In genomic region chr1:180271640-180272255, GRCh38 we compare ENCODE assay signal across 27 cellular contexts. TPM values are rescaled to one million over a fixed set of nuclear protein-coding genes. Genes with fewer than 3 reads are reported as not detected.
DNase-seq lines count a peak whose midpoint lies in the region; ATAC-seq and TF ChIP-seq lines count a peak whose summit lies in the region.
"Had no signal": no experiment of that assay in that cellular context is flagged by ENCODE, and none has a peak within 500 bp of the region (broad histone marks: within the 10 kb centered on the region; RNA-seq: fewer than 3 reads in every experiment).

No MANE protein-coding gene starts in this region.

- DNase-seq in right atrium auricular region (ENCODE audit: low spot score) (peak; percentile 28), heart right ventricle (no peak), SJSA1 (ENCODE audit: low read depth in 1 of 2, low spot score in 2 of 2) (peak in 1 of 2 experiments; percentile 48), fibroblast of lung (ENCODE audit: low read depth in 2 of 2) (no peak), T-cell (no peak)
- DNase-seq: activated B cell treated with CpG ODN at 0.5 μM for 24 hours; activated CD4-positive, alpha-beta T cell treated with anti-CD3 and anti-CD28 coated beads, Interleukin-2, amount 50 U/mL, for 1 hour; activated naive CD4-positive, alpha-beta T cell treated with anti-CD3 and anti-CD28 coated beads, Interleukin-2, amount 10 ng/mL, durations not matched to agents 7 days and 5 days; amniotic stem cell; CD4-positive, CD25-positive, alpha-beta regulatory T cell; DMS 273 treated with DMSO at 0.1 percent for 48 hours; effector memory CD4-positive, alpha-beta T cell; erythroblast; Karpas-422; NCI-H1694; SIG-M5; stimulated activated CD4-positive, alpha-beta T cell treated with anti-CD3 and anti-CD28 coated beads, Interleukin-1b, Interleukin-23, amount 100 ng/mL, for 48 hours; substantia nigra had no signal

- H3K27me3 Mint-ChIP-seq in T-cell, result no peaks in the 10 kb centered on the region
- H3K27me3 Mint-ChIP-seq: activated B cell treated with CpG ODN at 0.5 μM for 24 hours; activated naive CD4-positive, alpha-beta T cell treated with anti-CD3 and anti-CD28 coated beads, Interleukin-2, amount 10 ng/mL, durations not matched to agents 7 days and 5 days; CD4-positive, CD25-positive, alpha-beta regulatory T cell; natural killer cell treated with Interleukin-12 subunit alpha and Interleukin-12 subunit beta and Interleukin-15 and Interleukin-18, amount 100 ng/mL, for 72 hours had no signal

- CTCF ChIA-PET in T-cell (lab: Charles Lee), result no interaction called here

- 85 to 90% methylated on average over 13 of the region's 13 CpGs for WGBS in heart right ventricle, 2 donors

- no peak overlapping the region for H3K4me3 Mint-ChIP-seq in T-cell
- H3K4me3 Mint-ChIP-seq: activated B cell treated with CpG ODN at 0.5 μM for 24 hours; activated naive CD4-positive, alpha-beta T cell treated with anti-CD3 and anti-CD28 coated beads, Interleukin-2, amount 10 ng/mL, durations not matched to agents 7 days and 5 days; CD4-positive, CD25-positive, alpha-beta regulatory T cell; mesothelial cell of epicardium; natural killer cell treated with Interleukin-12 subunit alpha and Interleukin-12 subunit beta and Interleukin-15 and Interleukin-18, amount 100 ng/mL, for 72 hours had no signal

- no peaks in the 10 kb centered on the region for H3K9me3 ChIP-seq in right atrium auricular region
- H3K9me3 ChIP-seq in heart right ventricle, result no peaks in the 10 kb centered on the region
- no peaks in the 10 kb centered on the region for H3K9me3 ChIP-seq in SJSA1 (replicated peaks)
- H3K9me3 ChIP-seq in fibroblast of lung (ENCODE audit: control insufficient read depth, insufficient read depth, low read depth, low read length), result no peaks in the 10 kb centered on the region

- H3K79me2 ChIP-seq in fibroblast of lung (ENCODE audit: control insufficient read depth, insufficient read depth, low read length), result no peaks in the 10 kb centered on the region

- H3K4me3 ChIP-seq in right atrium auricular region (no peak overlapping the region), heart right ventricle (no peak overlapping the region), SJSA1 (peak overlapping the region; percentile 2; the same call in 1 of the 2 replicates), fibroblast of lung (replicated peaks in 1 of 4; ENCODE audit: control extremely low read depth in 1 of 4, insufficient read depth in 1 of 4, low read depth in 3 of 4, low read length in 4 of 4) (no peak overlapping the region)

- POLR2A ChIA-PET in T-cell (lab: Charles Lee), result interaction anchor here in 1 of 2 donors (0.6 kb wide), 1 partner anchor 41 kb away, joined by 4 read pairs; no protein-coding TSS in a partner anchor

- H3K36me3 ChIP-seq in right atrium auricular region (no peaks in the 10 kb centered on the region), heart right ventricle (peaks cover 0 to 18% (median 7%) of the 10 kb centered on the region in 9 donors), SJSA1 (peaks cover 48% of the 10 kb centered on the region), fibroblast of lung (ENCODE audit: control insufficient read depth, insufficient read depth, low read length) (no peaks in the 10 kb centered on the region)

- H3K9me3 Mint-ChIP-seq in T-cell, result no peaks in the 10 kb centered on the region
- H3K9me3 Mint-ChIP-seq: activated B cell treated with CpG ODN at 0.5 μM for 24 hours; activated naive CD4-positive, alpha-beta T cell treated with anti-CD3 and anti-CD28 coated beads, Interleukin-2, amount 10 ng/mL, durations not matched to agents 7 days and 5 days; CD4-positive, CD25-positive, alpha-beta regulatory T cell; mesothelial cell of epicardium; natural killer cell treated with Interleukin-12 subunit alpha and Interleukin-12 subunit beta and Interleukin-15 and Interleukin-18, amount 100 ng/mL, for 72 hours had no signal

- no peak overlapping the region for H3K4me2 ChIP-seq in fibroblast of lung (ENCODE audit: extremely low read depth, insufficient read depth, low read length)

- H3K4me1 Mint-ChIP-seq in T-cell, result no peaks in the 10 kb centered on the region
- H3K4me1 Mint-ChIP-seq: activated B cell treated with CpG ODN at 0.5 μM for 24 hours; activated naive CD4-positive, alpha-beta T cell treated with anti-CD3 and anti-CD28 coated beads, Interleukin-2, amount 10 ng/mL, durations not matched to agents 7 days and 5 days; CD4-positive, CD25-positive, alpha-beta regulatory T cell had no signal

- ATAC-seq in heart right ventricle (no peak), HG02588 (IDR thresholded peaks at IDR 0.05; ENCODE audit: unreplicated experiment) (no peak), GM18873 (IDR thresholded peaks at IDR 0.05; ENCODE audit: low FRiP score, unreplicated experiment) (no peak), GM21723 (IDR thresholded peaks at IDR 0.05; ENCODE audit: unreplicated experiment) (no peak), T-cell (replicated peaks in 1 of 4) (no peak)
- ATAC-seq: natural killer cell treated with Interleukin-12 subunit alpha and Interleukin-12 subunit beta and Interleukin-15 and Interleukin-18, amount 100 ng/mL, for 72 hours; Panc1 had no signal

- intact Hi-C loops in heart right ventricle (cut with DNase I), result no loop called here

- peaks cover 31% of the 10 kb centered on the region for H3K36me3 Mint-ChIP-seq in T-cell
- H3K36me3 Mint-ChIP-seq: natural killer cell treated with Interleukin-12 subunit alpha and Interleukin-12 subunit beta and Interleukin-15 and Interleukin-18, amount 100 ng/mL, for 72 hours had no signal

- TF ChIP-seq CTCF in right atrium auricular region (IDR thresholded peaks at IDR 0.05) (no peak), heart right ventricle (IDR thresholded peaks at IDR 0.05) (no peak), fibroblast of lung (conservative IDR thresholded peaks at IDR 0.05 in 1 of 2, IDR thresholded peaks at IDR 0.05 in 1 of 2; ENCODE audit: low read depth in 1 of 2, low read length in 2 of 2) (no peak)

- no peak overlapping the region for H3K27ac ChIP-seq in right atrium auricular region
- no peak overlapping the region for H3K27ac ChIP-seq in heart right ventricle
- H3K27ac ChIP-seq in SJSA1, result peak overlapping the region; percentile 59
- peak overlapping the region; percentile 12 for H3K27ac ChIP-seq in fibroblast of lung (ENCODE audit: insufficient read depth, low read length)

- no peak overlapping the region for H2AFZ ChIP-seq in fibroblast of lung (ENCODE audit: low read length)

- H4K20me1 ChIP-seq in fibroblast of lung (ENCODE audit: control insufficient read depth, extremely low read depth, insufficient read depth, low read length), result no peaks in the 10 kb centered on the region

- H3K4me1 ChIP-seq in right atrium auricular region, result peaks cover 0 to 11% of the 10 kb centered on the region in 2 donors
- H3K4me1 ChIP-seq in heart right ventricle, result peaks cover 0 to 22% (median 0%) of the 10 kb centered on the region in 9 donors
- peaks cover 47% of the 10 kb centered on the region for H3K4me1 ChIP-seq in SJSA1 (replicated peaks)
- H3K4me1 ChIP-seq in fibroblast of lung (ENCODE audit: control insufficient read depth, extremely low read depth, insufficient read depth, low read length), result peaks cover 6% of the 10 kb centered on the region

- H3K27ac Mint-ChIP-seq in T-cell, result no peak overlapping the region
- H3K27ac Mint-ChIP-seq: activated B cell treated with CpG ODN at 0.5 μM for 24 hours; activated naive CD4-positive, alpha-beta T cell treated with anti-CD3 and anti-CD28 coated beads, Interleukin-2, amount 10 ng/mL, durations not matched to agents 7 days and 5 days; mesothelial cell of epicardium; natural killer cell treated with Interleukin-12 subunit alpha and Interleukin-12 subunit beta and Interleukin-15 and Interleukin-18, amount 100 ng/mL, for 72 hours had no signal

- no peak overlapping the region for H3K9ac ChIP-seq in fibroblast of lung (ENCODE audit: insufficient read depth, low read length)

- H3K27me3 ChIP-seq in right atrium auricular region (no peaks in the 10 kb centered on the region), heart right ventricle (no peaks in the 10 kb centered on the region), SJSA1 (replicated peaks) (no peaks in the 10 kb centered on the region), fibroblast of lung (ENCODE audit: control insufficient read depth, insufficient read depth, low read length) (no peaks in the 10 kb centered on the region)

RNA-seq across cellular contexts. Expression of gene LHX4, which starts 41.7 kb away (rescaled TPM):
- total RNA-seq in right atrium auricular region, result not detected
- total RNA-seq in heart right ventricle, result not detected
- polyA plus RNA-seq in heart right ventricle, result under 1 TPM in 1 of 2 donors, not detected in 1; under 0.01 TPM
- 4.6 and 6.4 TPM in 2 replicates for total RNA-seq in SJSA1 (2014; rRNA removed; shearing (Covaris generic))
- under 0.01 and 0.33 TPM in 2 replicates for total RNA-seq in fibroblast of lung
- polyA plus RNA-seq in fibroblast of lung, result 0.03 and 0.09 TPM in 2 replicates
- polyA plus RNA-seq in fibroblast of lung (2012), result 0.17 and 0.20 TPM in 2 replicates
- 1.0 TPM in 1 of 2 replicates, not detected in the other for polyA minus RNA-seq in fibroblast of lung (ENCODE audit: low replicate concordance)
- under 1 TPM in 2 of 5 donors, not detected in 3; 0.03 TPM for total RNA-seq in T-cell
- total RNA-seq: activated B cell treated with CpG ODN at 0.5 μM for 24 hours; CD4-positive, CD25-positive, alpha-beta regulatory T cell; natural killer cell treated with Interleukin-12 subunit alpha and Interleukin-12 subunit beta and Interleukin-15 and Interleukin-18, amount 100 ng/mL, for 72 hours; osteoblast; ureter had no signal
- polyA plus RNA-seq: keratinocyte had no signal

Comparison
In these comparisons a context has a peak if more than half of its experiments do, and no peak if none do; other contexts are left out.
1. H3K27ac ChIP-seq: peak in SJSA1 (single experiment) and fibroblast of lung (single experiment); none in right atrium auricular region (0 of 2) and heart right ventricle (0 of 10).